18 cellular contexts compared by ENCODE assay signal in genomic region chr6:6897140-6897539, GRCh38.
DNase-seq lines count a peak whose midpoint lies in the region; ATAC-seq, FAIRE-seq and TF ChIP-seq lines count a peak whose summit lies in the region.
"Had no signal": no experiment of that assay in that cellular context is flagged by ENCODE, and none has a peak within 500 bp of the region (broad histone marks: within the 10 kb centered on the region; RNA-seq: fewer than 3 reads in every experiment).

No MANE protein-coding gene starts in this region.

- no peaks in the 10 kb centered on the region for H3K36me3 Mint-ChIP-seq in activated naive CD8-positive, alpha-beta T cell treated with anti-CD3 and anti-CD28 coated beads, Interleukin-2, amount 50 U/mL, for 24 hours (ENCODE audit: low read depth)
- H3K36me3 Mint-ChIP-seq: CD8-positive, alpha-beta T cell had no signal

- TF ChIP-seq POLR2A in K562 (conservative IDR thresholded peaks at IDR 0.05): no peak
- TF ChIP-seq POLR2A in gastrocnemius medialis (IDR thresholded peaks at IDR 0.05): no peak
- no peak for TF ChIP-seq POLR2A in testis (IDR thresholded peaks at IDR 0.05)
- no peak for TF ChIP-seq POLR2A in vagina (IDR thresholded peaks at IDR 0.05)

- H3K4me3 ChIP-seq in LNCaP clone FGC (ENCODE audit: low read depth, low read length) (no peak overlapping the region), K562 (no peak overlapping the region), mucosa of descending colon (no peak overlapping the region), gastrocnemius medialis (no peak overlapping the region), testis (no peak overlapping the region), vagina (no peak overlapping the region)
- H3K4me3 ChIP-seq: BLaER1 treated with 17β-estradiol and CSF1 and Interleukin-3, amounts not matched to agents 10 nM and 100 nM; GM23338 had no signal

- POLR2A ChIA-PET in K562 (lab: Yijun Ruan, JAX): interaction anchor here (0.7 kb wide), 1 partner anchor 40 kb away, joined by 3 read pairs; no protein-coding TSS in a partner anchor

- peaks cover under 1% of the 10 kb centered on the region for H3K4me1 Mint-ChIP-seq in activated naive CD8-positive, alpha-beta T cell treated with anti-CD3 and anti-CD28 coated beads, Interleukin-2, amount 50 U/mL, for 24 hours
- H3K4me1 Mint-ChIP-seq: B cell had no signal

- no peak for TF ChIP-seq CTCF in LNCaP clone FGC (IDR thresholded peaks at IDR 0.05; ENCODE audit: control insufficient read depth, extremely low read depth, insufficient read depth)
- TF ChIP-seq CTCF in K562 (IDR thresholded peaks at IDR 0.05 in 2 of 3, conservative IDR thresholded peaks at IDR 0.05 in 1 of 3; ENCODE audit: insufficient read depth in 2 of 3, low read depth in 1 of 3, low read length in 3 of 3): no peak
- TF ChIP-seq CTCF in mucosa of descending colon (IDR thresholded peaks at IDR 0.05): no peak
- no peak for TF ChIP-seq CTCF in gastrocnemius medialis (IDR thresholded peaks at IDR 0.05 in 4 of 5, conservative IDR thresholded peaks at IDR 0.05 in 1 of 5)
- no peak for TF ChIP-seq CTCF in testis (IDR thresholded peaks at IDR 0.05)
- TF ChIP-seq CTCF in vagina (IDR thresholded peaks at IDR 0.05): no peak

- no peaks in the 10 kb centered on the region for H3K36me3 ChIP-seq in K562 (ENCODE audit: control insufficient read depth, insufficient read depth, low read length)
- H3K36me3 ChIP-seq in mucosa of descending colon (ENCODE audit: low read depth): no peaks in the 10 kb centered on the region
- no peaks in the 10 kb centered on the region for H3K36me3 ChIP-seq in gastrocnemius medialis
- H3K36me3 ChIP-seq in testis (ENCODE audit: low read depth, missing control alignments): no peaks in the 10 kb centered on the region
- no peaks in the 10 kb centered on the region for H3K36me3 ChIP-seq in vagina
- H3K36me3 ChIP-seq: BLaER1 treated with 17β-estradiol and CSF1 and Interleukin-3, amounts not matched to agents 10 nM and 100 nM had no signal

- no peaks in the 10 kb centered on the region for H4K20me1 ChIP-seq in K562 (replicated peaks; ENCODE audit: control insufficient read depth, insufficient read depth, low read length)
- H4K20me1 ChIP-seq: BLaER1 treated with 17β-estradiol and CSF1 and Interleukin-3, amounts not matched to agents 10 nM and 100 nM had no signal

- no peak for TF ChIP-seq EP300 in K562 (IDR thresholded peaks at IDR 0.05; ENCODE audit: low read length)

- no peaks in the 10 kb centered on the region for H3K9me3 ChIP-seq in K562 (replicated peaks; ENCODE audit: control insufficient read depth, insufficient read depth, low read depth, low read length)
- no peaks in the 10 kb centered on the region for H3K9me3 ChIP-seq in mucosa of descending colon
- H3K9me3 ChIP-seq in gastrocnemius medialis: no peaks in the 10 kb centered on the region
- no peaks in the 10 kb centered on the region for H3K9me3 ChIP-seq in testis
- H3K9me3 ChIP-seq in vagina: no peaks in the 10 kb centered on the region

- no peak overlapping the region for H3K4me2 ChIP-seq in K562 (ENCODE audit: insufficient read depth, low read length)
- H3K4me2 ChIP-seq: BLaER1 treated with 17β-estradiol and CSF1 and Interleukin-3, amounts not matched to agents 10 nM and 100 nM; GM23338 had no signal

- no peaks in the 10 kb centered on the region for H3K79me2 ChIP-seq in K562 (ENCODE audit: control insufficient read depth, insufficient read depth, low read length)

- no peak overlapping the region for H3K27ac Mint-ChIP-seq in activated naive CD8-positive, alpha-beta T cell treated with anti-CD3 and anti-CD28 coated beads, Interleukin-2, amount 50 U/mL, for 24 hours
- H3K27ac Mint-ChIP-seq: B cell; CD8-positive, alpha-beta T cell; GM23338 had no signal

- peak overlapping the region; percentile 56 for H2AFZ ChIP-seq in K562 (ENCODE audit: low read depth, low read length)
- H2AFZ ChIP-seq: GM23338 had no signal

- H3K9me3 Mint-ChIP-seq in activated naive CD8-positive, alpha-beta T cell treated with anti-CD3 and anti-CD28 coated beads, Interleukin-2, amount 50 U/mL, for 24 hours: no peaks in the 10 kb centered on the region
- H3K9me3 Mint-ChIP-seq: CD8-positive, alpha-beta T cell had no signal

- intact Hi-C loops in K562 (cut with micrococcal nuclease) (no loop called here), mucosa of descending colon (cut with DNase I, micrococcal nuclease) (no loop called here), gastrocnemius medialis (cut with DNase I; ENCODE audit: low total_unique reads) (no loop called here), testis (cut with DNase I; ENCODE audit: low total_unique reads) (no loop called here), vagina (cut with DNase I) (no loop called here)

- BruUV-seq in K562 (replicated peaks; lab: Mats Ljungman, UMichigan): no TSS peak

- TF ChIP-seq RAD21 in K562 (CRISPR knock-in tag; conservative IDR thresholded peaks at IDR 0.05 in 1 of 2, IDR thresholded peaks at IDR 0.05 in 1 of 2): no peak

- no peaks in the 10 kb centered on the region for H3K9me1 ChIP-seq in K562 (ENCODE audit: control insufficient read depth, insufficient read depth, low read length)

- peaks cover 4% of the 10 kb centered on the region for H3K27me3 Mint-ChIP-seq in activated naive CD8-positive, alpha-beta T cell treated with anti-CD3 and anti-CD28 coated beads, Interleukin-2, amount 50 U/mL, for 24 hours

- H3K4me3 Mint-ChIP-seq in activated naive CD8-positive, alpha-beta T cell treated with anti-CD3 and anti-CD28 coated beads, Interleukin-2, amount 50 U/mL, for 24 hours: no peak overlapping the region
- H3K4me3 Mint-ChIP-seq: B cell; CD8-positive, alpha-beta T cell; GM23338 had no signal

- in situ Hi-C loops in K562 (cut with MboI): no loop called here
- in situ Hi-C loops in gastrocnemius medialis (cut with MboI; ENCODE audit: low sequenced_read_pairs in 4 of 4): loop anchor here in 1 of 4 donors (10.0 kb wide), 1 partner anchor 162 kb away; no protein-coding TSS in a partner anchor

- FAIRE-seq in K562 (lab: Jason Lieb, UNC): no peak
- FAIRE-seq: GM12892, H54 had no signal

- H3K27ac ChIP-seq in K562 (ENCODE audit: extremely low read depth, low read depth, low read length): no peak overlapping the region
- peak overlapping the region in 3 of 4 donors; percentile 43 to 97 (median 47) for H3K27ac ChIP-seq in gastrocnemius medialis
- no peak overlapping the region for H3K27ac ChIP-seq in caudate nucleus (ENCODE audit: low read depth, low read length)
- no peak overlapping the region for H3K27ac ChIP-seq in testis
- H3K27ac ChIP-seq in vagina: no peak overlapping the region
- H3K27ac ChIP-seq: BLaER1 treated with 17β-estradiol and CSF1 and Interleukin-3, amounts not matched to agents 10 nM and 100 nM had no signal

- DNase-seq in LNCaP clone FGC (ENCODE audit: low read depth) (peak; percentile 42), K562 (ENCODE audit: extremely low read depth in 1 of 4, low spot score in 3 of 4) (no peak), mucosa of descending colon (no peak), gastrocnemius medialis (no peak), caudate nucleus (lab: John Stamatoyannopoulos, UW) (no peak), testis (no peak), vagina (ENCODE audit: extremely low spot score in 2 of 2) (no peak)
- no peak for DNase-seq in activated naive CD8-positive, alpha-beta T cell treated with anti-CD3 and anti-CD28 coated beads, Interleukin-2, amount 50 U/mL, for 24 hours
- DNase-seq: CD8-positive, alpha-beta T cell; DMS153; DMS79; GDM1; HCEC 1CT had no signal

- ATAC-seq in K562 (peak; percentile 44), mucosa of descending colon (peak; percentile 47), gastrocnemius medialis (no peak)
- ATAC-seq in activated naive CD8-positive, alpha-beta T cell treated with anti-CD3 and anti-CD28 coated beads, Interleukin-2, amount 50 U/mL, for 24 hours: no peak
- ATAC-seq: CD8-positive, alpha-beta T cell; GM23338 had no signal

- H3K9ac ChIP-seq in K562 (ENCODE audit: insufficient read depth in 1 of 2, low read depth in 2 of 2, low read length in 2 of 2): no peak overlapping the region
- H3K9ac ChIP-seq: BLaER1 treated with 17β-estradiol and CSF1 and Interleukin-3, amounts not matched to agents 10 nM and 100 nM had no signal

- WGBS in K562 (ENCODE audit: insufficient coverage, low coverage, missing lambda C conversion rate): 15% methylated on average over 3 of the region's 3 CpGs
- 76 to 80% methylated on average over 3 of the region's 3 CpGs for WGBS in testis, 2 donors

- CTCF ChIA-PET in K562 (lab: Yijun Ruan, JAX; ENCODE audit: low intra/inter-chr PET ratio): no interaction called here

- H3K27me3 ChIP-seq in K562 (ENCODE audit: control insufficient read depth in 2 of 2, insufficient read depth in 2 of 2, low read length in 2 of 2) (no peaks in the 10 kb centered on the region), gastrocnemius medialis (no peaks in the 10 kb centered on the region), testis (no peaks in the 10 kb centered on the region), vagina (no peaks in the 10 kb centered on the region)
- H3K27me3 ChIP-seq: BLaER1 treated with 17β-estradiol and CSF1 and Interleukin-3, amounts not matched to agents 10 nM and 100 nM had no signal

- H3K4me1 ChIP-seq in K562 (replicated peaks in 1 of 2; ENCODE audit: control insufficient read depth in 2 of 2, insufficient read depth in 2 of 2, low read length in 2 of 2): peaks cover 0 to 6% of the 10 kb centered on the region in 2 experiments; a peak in 2 of 5 replicates
- no peaks in the 10 kb centered on the region for H3K4me1 ChIP-seq in mucosa of descending colon (ENCODE audit: low read depth)
- H3K4me1 ChIP-seq in gastrocnemius medialis: peaks cover 35 to 43% of the 10 kb centered on the region in 2 donors
- H3K4me1 ChIP-seq in testis: peaks cover 15% of the 10 kb centered on the region
- H3K4me1 ChIP-seq in vagina: peaks cover 7% of the 10 kb centered on the region

TF ChIP-seq in K562, 482 proteins besides CTCF, POLR2A, EP300 and RAD21 (continues in another document):
- TF ChIP-seq ZNF133 (CRISPR knock-in tag; IDR thresholded peaks at IDR 0.05) (no peak), ZNF3 (CRISPR knock-in tag; IDR thresholded peaks at IDR 0.05) (no peak)

Comparison
In these comparisons a context has a peak if more than half of its experiments do, and no peak if none do; other contexts are left out.
1. ATAC-seq: peak in K562 (single experiment) and mucosa of descending colon (single experiment); none in gastrocnemius medialis (0 of 2) and activated naive CD8-positive, alpha-beta T cell treated with anti-CD3 and anti-CD28 coated beads, Interleukin-2, amount 50 U/mL, for 24 hours (single experiment).
2. H3K27ac ChIP-seq: peak in gastrocnemius medialis (3 of 4); none in K562 (single experiment), caudate nucleus (single experiment), testis (0 of 2) and vagina (single experiment).